Comparison of ENCODE assay signal across 11 cellular contexts in genomic region chr12:103455020-103455763, GRCh38. TPM values are rescaled to one million over a fixed set of nuclear protein-coding genes. Genes with fewer than 3 reads are reported as not detected.
A peak's percentile ranks its signal among the peaks of the same experiment; 100 is the strongest.
DNase-seq lines count a peak whose midpoint lies in the region; ATAC-seq, FAIRE-seq and TF ChIP-seq lines count a peak whose summit lies in the region.
"Had no signal": no experiment of that assay in that cellular context is flagged by ENCODE, and none has a peak within 500 bp of the region (broad histone marks: within the 10 kb centered on the region; RNA-seq: fewer than 3 reads in every experiment).

No MANE protein-coding gene starts in this region.

- H3K36me3 Mint-ChIP-seq in T-helper 17 cell (ENCODE audit: low read depth), result no peaks in the 10 kb centered on the region

- no peak for FAIRE-seq in small intestine (lab: Jason Lieb, UNC)
- FAIRE-seq in H54 (lab: Jason Lieb, UNC), result no peak

- peak overlapping the region in 10 of 11 experiments; percentile 13 to 78 (median 62); a peak in 17 of 22 replicates for H3K4me2 ChIP-seq in BLaER1 treated with 17β-estradiol and CSF1 and Interleukin-3, amounts not matched to agents 10 nM and 100 nM

- H3K27me3 ChIP-seq in BLaER1 treated with 17β-estradiol and CSF1 and Interleukin-3, amounts not matched to agents 10 nM and 100 nM, result no peaks in the 10 kb centered on the region
- no peaks in the 10 kb centered on the region for H3K27me3 ChIP-seq in small intestine (ENCODE audit: control insufficient read depth in 2 of 2, insufficient read depth in 2 of 2, low read length in 2 of 2)
- H3K27me3 ChIP-seq: BE2C had no signal

- no peaks in the 10 kb centered on the region for H4K20me1 ChIP-seq in BLaER1 treated with 17β-estradiol and CSF1 and Interleukin-3, amounts not matched to agents 10 nM and 100 nM

- peaks cover 8% of the 10 kb centered on the region for H3K4me1 Mint-ChIP-seq in T-helper 17 cell

- no peaks in the 10 kb centered on the region for H3K27me3 Mint-ChIP-seq in T-helper 17 cell

- H3K4me1 ChIP-seq in BLaER1 treated with 17β-estradiol and CSF1 and Interleukin-3, amounts not matched to agents 10 nM and 100 nM, result peaks cover 6 to 40% (median 33%) of the 10 kb centered on the region in 10 experiments; a peak in 18 of 20 replicates
- no peaks in the 10 kb centered on the region for H3K4me1 ChIP-seq in small intestine (ENCODE audit: control insufficient read depth in 2 of 2, insufficient read depth in 1 of 2, low read depth in 1 of 2, low read length in 1 of 2)
- H3K4me1 ChIP-seq: BE2C had no signal

- DNase-seq in T-helper 17 cell (no peak), DMS153 (lab: John Stamatoyannopoulos, UW) (no peak), small intestine (no peak), H54 (ENCODE audit: insufficient read length, low spot score) (no peak)
- DNase-seq: BE2C had no signal

- no peak overlapping the region for H3K4me3 Mint-ChIP-seq in T-helper 17 cell

- ATAC-seq in GM19035 (IDR thresholded peaks at IDR 0.05; ENCODE audit: unreplicated experiment) (peak; percentile 74), HG03064 (IDR thresholded peaks at IDR 0.05; ENCODE audit: low read depth, unreplicated experiment) (peak; percentile 86), T-helper 17 cell (peak; percentile 92), GM19324 (IDR thresholded peaks at IDR 0.05; ENCODE audit: low FRiP score, unreplicated experiment) (no peak)

- peaks cover 0 to 24% (median 5%) of the 10 kb centered on the region in 11 experiments; a peak in 11 of 22 replicates for H3K9me3 ChIP-seq in BLaER1 treated with 17β-estradiol and CSF1 and Interleukin-3, amounts not matched to agents 10 nM and 100 nM (replicated peaks in 1 of 11)
- H3K9me3 ChIP-seq in T-helper 17 cell (ENCODE audit: control insufficient read depth, low read length, poor library complexity, severe bottlenecking) (no peaks in the 10 kb centered on the region), small intestine (ENCODE audit: control insufficient read depth, low read depth) (no peaks in the 10 kb centered on the region)

- no peak overlapping the region for H3K4me3 ChIP-seq in BLaER1 treated with 17β-estradiol and CSF1 and Interleukin-3, amounts not matched to agents 10 nM and 100 nM
- no peak overlapping the region for H3K4me3 ChIP-seq in small intestine (ENCODE audit: low read depth in 1 of 2, low read length in 2 of 2)
- H3K4me3 ChIP-seq: skin epidermis had no signal

- WGBS in small intestine, 3 donors, result 40 to 64% (median 57%) methylated on average over 3 of the region's 3 CpGs

- no peaks in the 10 kb centered on the region for H3K36me3 ChIP-seq in BLaER1 treated with 17β-estradiol and CSF1 and Interleukin-3, amounts not matched to agents 10 nM and 100 nM
- H3K36me3 ChIP-seq in small intestine (ENCODE audit: control insufficient read depth in 2 of 2, insufficient read depth in 2 of 2, low read length in 2 of 2), result no peaks in the 10 kb centered on the region
- H3K36me3 ChIP-seq: BE2C had no signal

- H3K27ac ChIP-seq in BLaER1 treated with 17β-estradiol and CSF1 and Interleukin-3, amounts not matched to agents 10 nM and 100 nM, result peak overlapping the region in 8 of 11 experiments; percentile 2 to 56 (median 41); a peak in 13 of 22 replicates
- no peak overlapping the region for H3K27ac ChIP-seq in small intestine (ENCODE audit: low read depth in 1 of 2, low read length in 1 of 2)
- H3K27ac ChIP-seq: skin epidermis had no signal

- no peak overlapping the region; a peak in 1 of 22 replicates for H3K9ac ChIP-seq in BLaER1 treated with 17β-estradiol and CSF1 and Interleukin-3, amounts not matched to agents 10 nM and 100 nM

- peak overlapping the region; percentile 46 for H3K27ac Mint-ChIP-seq in T-helper 17 cell

- TF ChIP-seq POLR2A in H54 (IDR thresholded peaks at IDR 0.05; ENCODE audit: low read depth, low read length), result no peak

RNA-seq across cellular contexts. Expression of gene C12orf42, which starts 40.6 kb away (rescaled TPM):
- total RNA-seq in T-helper 17 cell, result 1 to 10 TPM; 3.3 to 7.1 TPM
- polyA plus RNA-seq in small intestine, result not detected
- total RNA-seq: NCI-H460 had no signal

Comparison
In these comparisons a context has a peak if more than half of its experiments do, and no peak if none do; other contexts are left out.
1. H3K27ac ChIP-seq: peak in BLaER1 treated with 17β-estradiol and CSF1 and Interleukin-3, amounts not matched to agents 10 nM and 100 nM (8 of 11); none in small intestine (0 of 2).